7 cellular contexts compared by ENCODE assay signal in the genomic region with DNA sequence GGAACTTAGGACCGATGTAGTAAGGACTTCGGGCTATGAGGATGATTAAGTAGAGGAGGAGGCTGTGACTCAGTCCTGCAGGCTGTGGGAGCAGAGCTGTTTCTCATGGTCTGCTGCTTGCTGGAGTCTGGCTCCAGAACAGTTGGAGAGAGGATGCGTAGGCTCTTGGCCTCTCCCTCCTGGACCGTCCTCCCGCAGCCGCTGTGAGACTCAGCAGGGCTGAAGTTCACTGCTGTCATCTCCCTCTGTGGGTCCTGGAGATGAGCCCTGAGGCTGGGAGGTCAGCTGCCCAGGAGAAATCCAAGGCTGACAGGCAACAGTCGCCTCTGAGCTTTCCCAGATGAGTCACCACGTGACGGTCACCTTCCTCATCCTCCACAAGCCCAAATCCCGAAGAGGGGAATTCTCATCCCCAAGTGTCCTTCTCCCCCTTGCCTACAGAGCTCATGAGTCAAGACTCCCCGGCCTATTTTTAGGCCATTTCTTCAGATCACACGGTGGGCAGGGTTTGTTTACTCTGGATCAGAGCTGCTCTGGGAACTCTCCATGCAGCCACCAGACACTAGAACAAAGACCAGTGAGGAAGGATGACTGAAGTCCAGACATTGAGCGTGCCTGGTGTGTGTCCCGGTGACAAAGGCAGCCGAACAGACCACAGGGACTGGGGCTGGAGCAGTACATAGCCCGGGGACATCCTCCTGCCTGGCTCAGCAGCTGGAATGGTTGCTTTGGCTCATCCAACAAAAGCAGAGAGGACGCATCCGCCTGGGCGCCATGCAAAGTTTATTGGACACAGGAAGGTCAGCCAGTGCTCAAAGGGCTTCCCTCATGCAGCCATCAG.
A peak's percentile ranks its signal among the peaks of the same experiment; 100 is the strongest.
DNase-seq lines count a peak whose midpoint lies in the region; ATAC-seq, FAIRE-seq and TF ChIP-seq lines count a peak whose summit lies in the region.
"Not testable (repeated sequence)": the region's sequence is repeated elsewhere in the genome, so short reads cannot be mapped to it uniquely, and the experiment has no call there.

No MANE protein-coding gene starts in this region.

- not testable (repeated sequence) for H3F3A ChIP-seq in PC-3 (ENCODE audit: low read length, unreplicated experiment)

- not testable (repeated sequence) for H4K20me1 ChIP-seq in PC-3 (ENCODE audit: low read length)

- H3K27me3 ChIP-seq in PC-3 (ENCODE audit: low read length); small intestine (ENCODE audit: control insufficient read depth in 2 of 2, insufficient read depth in 2 of 2, low read length in 2 of 2): not testable (repeated sequence)

- peak overlapping the region; percentile 43 for H3K4me2 ChIP-seq in PC-3 (ENCODE audit: low read length)

- H3K4me3 ChIP-seq in PC-3 (ENCODE audit: low read length): peak overlapping the region; percentile 12; the same call in 1 of the 2 replicates
- H3K4me3 ChIP-seq in astrocyte of the cerebellum (ENCODE audit: low read depth, low read length); small intestine (ENCODE audit: low read depth in 1 of 2, low read length in 2 of 2): not testable (repeated sequence)

- H3K9me2 ChIP-seq in PC-3 (replicated peaks; ENCODE audit: low read length): not testable (repeated sequence)

- DNase-seq in EL: peak; percentile 99
- peak; percentile 87 for DNase-seq in PC-3
- DNase-seq in astrocyte of the cerebellum (ENCODE audit: low read depth): peak; percentile 93
- DNase-seq in fibroblast of gingiva (ENCODE audit: low read depth): peak; percentile 97
- peak; percentile 5 for DNase-seq in inferior parietal cortex (ENCODE audit: extremely low spot score)
- peak; percentile 99 for DNase-seq in myocyte (ENCODE audit: low read depth)
- DNase-seq in small intestine: not testable (repeated sequence)

- H3K9me3 ChIP-seq in PC-3 (ENCODE audit: low read length); small intestine (ENCODE audit: control insufficient read depth, low read depth): not testable (repeated sequence)

- WGBS in small intestine, 3 donors: 51 to 65% (median 64%) methylated on average over 18 to 19 of the region's 19 CpGs

- peak overlapping the region; percentile 90 for H3K9ac ChIP-seq in PC-3 (ENCODE audit: low read length)

- BruUV-seq in PC-3 (replicated peaks; lab: Mats Ljungman, UMichigan): TSS peak; percentile 85

- not testable (repeated sequence) for H3K36me3 ChIP-seq in PC-3 (ENCODE audit: low read depth, low read length); small intestine (ENCODE audit: control insufficient read depth in 2 of 2, insufficient read depth in 2 of 2, low read length in 2 of 2)

- POLR2A ChIA-PET in PC-3 (lab: Charles Lee; ENCODE audit: unreplicated experiment): not testable (repeated sequence)

- H3K27ac ChIP-seq in PC-3 (ENCODE audit: low read length) (peak overlapping the region; percentile 98), small intestine (ENCODE audit: low read depth in 1 of 2, low read length in 1 of 2) (peak overlapping the region; percentile 4 to 81)

- in situ Hi-C loops in astrocyte of the cerebellum (cut with HindIII; ENCODE audit: low sequenced_read_pairs): not testable (repeated sequence)

- TF ChIP-seq CTCF in PC-3 (conservative IDR thresholded peaks at IDR 0.05; ENCODE audit: low read depth, low read length); astrocyte of the cerebellum (IDR thresholded peaks at IDR 0.05; ENCODE audit: low read depth, low read length, missing control alignments): not testable (repeated sequence)

- CTCF ChIA-PET in PC-3 (lab: Charles Lee): not testable (repeated sequence)

- peaks cover 48% of the 10 kb centered on the region for H3K4me1 ChIP-seq in PC-3 (ENCODE audit: insufficient read depth, low read length)
- not testable (repeated sequence) for H3K4me1 ChIP-seq in small intestine (ENCODE audit: control insufficient read depth in 2 of 2, insufficient read depth in 1 of 2, low read depth in 1 of 2, low read length in 1 of 2)

- H3K79me2 ChIP-seq in PC-3 (ENCODE audit: low read length): not testable (repeated sequence)

- ATAC-seq in PC-3: peak; percentile 69

- H2AFZ ChIP-seq in PC-3 (ENCODE audit: low read length): not testable (repeated sequence)

- intact Hi-C loops in PC-3 (cut with micrococcal nuclease): not testable (repeated sequence)

- not testable (repeated sequence) for FAIRE-seq in small intestine (lab: Jason Lieb, UNC)
